19 cellular contexts compared by ENCODE assay signal in the genomic region with DNA sequence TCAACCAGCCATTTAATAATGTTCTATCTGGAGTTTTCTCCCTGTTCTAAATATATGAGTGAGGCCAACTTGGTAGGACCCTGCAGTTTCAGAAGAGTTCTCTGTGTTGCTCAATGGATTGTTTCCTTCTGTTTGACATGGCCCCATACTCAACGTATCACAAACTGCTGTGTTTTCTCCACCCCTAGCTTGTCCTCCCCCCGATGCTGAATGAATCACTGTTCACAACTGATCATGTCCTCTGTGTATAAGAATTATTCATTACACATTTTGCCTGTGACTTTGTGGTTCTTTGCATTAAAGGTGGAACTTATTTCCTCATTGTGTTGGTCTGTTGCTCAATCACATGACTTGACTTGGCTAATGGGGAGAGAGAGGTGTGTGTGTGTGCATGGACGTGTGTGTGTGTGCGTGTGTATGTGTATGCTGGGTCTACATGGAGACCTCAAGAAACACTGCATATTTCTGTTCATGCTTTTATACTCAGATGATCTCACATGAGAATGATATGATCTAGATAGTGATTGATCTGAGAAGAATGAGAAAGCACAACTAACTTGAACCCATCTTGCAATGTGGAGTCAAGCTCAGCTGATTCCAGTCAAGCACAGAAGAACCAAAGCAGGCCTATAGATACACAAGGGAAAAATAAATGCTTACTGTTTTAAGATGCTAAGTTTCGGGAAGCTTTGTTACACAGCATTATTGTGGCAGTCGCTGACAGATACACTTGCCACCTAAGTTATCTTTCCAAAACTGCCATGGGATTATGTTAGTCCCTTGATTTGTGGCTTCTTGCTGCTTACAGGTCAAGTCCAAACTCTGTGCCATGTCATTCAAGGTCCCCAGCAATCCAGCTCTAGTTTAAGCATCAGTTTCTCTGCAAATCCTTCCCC.
DNase-seq lines count a peak whose midpoint lies in the region; ATAC-seq, FAIRE-seq and TF ChIP-seq lines count a peak whose summit lies in the region.
"Had no signal": no experiment of that assay in that cellular context is flagged by ENCODE, and none has a peak within 500 bp of the region (broad histone marks: within the 10 kb centered on the region; RNA-seq: fewer than 3 reads in every experiment).

No MANE protein-coding gene starts in this region.

- no peak for ATAC-seq in GM21515 (IDR thresholded peaks at IDR 0.05; ENCODE audit: unreplicated experiment)
- ATAC-seq: activated CD8-positive, alpha-beta memory T cell treated with anti-CD3 and anti-CD28 coated beads, Interleukin-2, amount 10 ng/mL, durations not matched to agents 7 days and 5 days; left colon; T-helper 17 cell had no signal

- no peak for TF ChIP-seq EP300 in suprapubic skin (IDR thresholded peaks at IDR 0.05)

- TF ChIP-seq CTCF in coronary artery (IDR thresholded peaks at IDR 0.05) (no peak), suprapubic skin (IDR thresholded peaks at IDR 0.05) (no peak)

- 70% methylated on average over 6 of the region's 6 CpGs for WGBS in suprapubic skin

- H3K27ac ChIP-seq in coronary artery (peak overlapping the region; percentile 21 to 68), iPS-20b (ENCODE audit: low read length) (no peak overlapping the region), suprapubic skin (peak overlapping the region; percentile 17)
- H3K27ac ChIP-seq: BLaER1 treated with 17β-estradiol and CSF1 and Interleukin-3, amounts not matched to agents 10 nM and 100 nM; parathyroid adenoma had no signal

- no peak overlapping the region for H3K4me3 ChIP-seq in coronary artery
- peak overlapping the region; percentile 9; the same call in 1 of the 2 replicates for H3K4me3 ChIP-seq in iPS-20b (ENCODE audit: low read length)
- H3K4me3 ChIP-seq in suprapubic skin = no peak overlapping the region
- H3K4me3 ChIP-seq: BLaER1 treated with 17β-estradiol and CSF1 and Interleukin-3, amounts not matched to agents 10 nM and 100 nM; esophagus muscularis mucosa had no signal

- H3K36me3 ChIP-seq in iPS-20b (ENCODE audit: insufficient read depth, low read depth, low read length) = no peaks in the 10 kb centered on the region
- no peaks in the 10 kb centered on the region for H3K36me3 ChIP-seq in suprapubic skin
- H3K36me3 ChIP-seq: BLaER1 treated with 17β-estradiol and CSF1 and Interleukin-3, amounts not matched to agents 10 nM and 100 nM; esophagus muscularis mucosa had no signal

- TF ChIP-seq POLR2A in suprapubic skin (IDR thresholded peaks at IDR 0.05) = no peak

- H3K27me3 ChIP-seq in iPS-20b (ENCODE audit: insufficient read depth, low read length) = no peaks in the 10 kb centered on the region
- no peaks in the 10 kb centered on the region for H3K27me3 ChIP-seq in suprapubic skin
- H3K27me3 ChIP-seq: BLaER1 treated with 17β-estradiol and CSF1 and Interleukin-3, amounts not matched to agents 10 nM and 100 nM; esophagus muscularis mucosa had no signal

- H3K9ac ChIP-seq in iPS-20b (ENCODE audit: low read depth, low read length) = no peak overlapping the region
- H3K9ac ChIP-seq: BLaER1 treated with 17β-estradiol and CSF1 and Interleukin-3, amounts not matched to agents 10 nM and 100 nM; parathyroid adenoma had no signal

- H3K9me3 ChIP-seq in iPS-20b (ENCODE audit: insufficient read depth, low read depth, low read length) (peaks cover 8% of the 10 kb centered on the region; the same call in 1 of the 2 replicates), suprapubic skin (no peaks in the 10 kb centered on the region)

- peaks cover 8% of the 10 kb centered on the region; the same call in 1 of the 2 replicates for H3K4me1 ChIP-seq in iPS-20b (ENCODE audit: insufficient read depth, low read length)
- H3K4me1 ChIP-seq in suprapubic skin = peaks cover 9% of the 10 kb centered on the region
- H3K4me1 ChIP-seq: esophagus muscularis mucosa, parathyroid adenoma had no signal

- DNase-seq in HTR-8/SVneo (ENCODE audit: insufficient read length, low spot score) (no peak), coronary artery (ENCODE audit: low spot score) (no peak), suprapubic skin (ENCODE audit: low spot score in 2 of 2) (no peak), NCI-H446 (lab: John Stamatoyannopoulos, UW) (no peak), OCI-M2 (lab: John Stamatoyannopoulos, UW; ENCODE audit: unreplicated experiment) (no peak)
- DNase-seq in activated CD4-positive, alpha-beta T cell treated with anti-CD3 and anti-CD28 coated beads, Interleukin-2, amount 50 U/mL, for 1 hour = no peak
- DNase-seq: activated CD4-positive, CD25-positive, alpha-beta regulatory T cell treated with anti-CD3 and anti-CD28 coated beads, Interleukin-2, amount 50 U/mL, for 72 hours; activated CD8-positive, alpha-beta memory T cell treated with anti-CD3 and anti-CD28 coated beads, Interleukin-2, amount 10 ng/mL, durations not matched to agents 7 days and 5 days; activated gamma-delta T cell; anterior cingulate cortex; GOT3; left colon; substantia nigra; T-helper 17 cell had no signal

- peak; percentile 81 for FAIRE-seq in HTR-8/SVneo (lab: Jason Lieb, UNC)
